Comparison of ENCODE assay signal across 11 cellular contexts in genomic region chr11:113198907-113199660, GRCh38.
"Had no signal": no experiment of that assay in that cellular context is flagged by ENCODE, and none has a peak within 500 bp of the region (broad histone marks: within the 10 kb centered on the region; RNA-seq: fewer than 3 reads in every experiment).

No MANE protein-coding gene starts in this region.

- H3K27me3 ChIP-seq: upper lobe of left lung had no signal

- H3K79me2 ChIP-seq: parathyroid adenoma had no signal

- H3K9me3 ChIP-seq: left ventricle myocardium inferior, upper lobe of left lung had no signal

- H3K27ac ChIP-seq: parathyroid adenoma, upper lobe of left lung had no signal

- H3K36me3 ChIP-seq: left ventricle myocardium inferior, upper lobe of left lung had no signal

- ATAC-seq: stimulated activated naive B cell treated with anti-CD40 and anti-IgM and Interleukin-4, amounts not matched to agents 10 μg/mL and 1 μg/mL and 100 μg/mL, for 72 hours had no signal

- H3K4me1 ChIP-seq: parathyroid adenoma, upper lobe of left lung had no signal

- H3K4me3 ChIP-seq: left ventricle myocardium inferior, upper lobe of left lung had no signal

- DNase-seq: activated CD4-positive, alpha-beta T cell treated with anti-CD3 and anti-CD28 coated beads, Interleukin-2, amount 10 ng/mL, durations not matched to agents 7 days and 5 days; activated CD4-positive, CD25-positive, alpha-beta regulatory T cell; activated CD8-positive, alpha-beta memory T cell treated with anti-CD3 and anti-CD28 coated beads for 24 hours; activated naive CD4-positive, alpha-beta T cell treated with anti-CD3 and anti-CD28 coated beads for 36 hours; endodermal cell; left ventricle myocardium inferior; right cardiac atrium; stimulated activated naive B cell treated with anti-CD40 and anti-IgM and Interleukin-4, amounts not matched to agents 10 μg/mL and 1 μg/mL and 100 μg/mL, for 72 hours; T-helper 2 cell; upper lobe of left lung had no signal

- H2AFZ ChIP-seq: parathyroid adenoma had no signal

- H3K9ac ChIP-seq: parathyroid adenoma had no signal
